Comparison of ENCODE assay signal across 8 cellular contexts in the genomic region with DNA sequence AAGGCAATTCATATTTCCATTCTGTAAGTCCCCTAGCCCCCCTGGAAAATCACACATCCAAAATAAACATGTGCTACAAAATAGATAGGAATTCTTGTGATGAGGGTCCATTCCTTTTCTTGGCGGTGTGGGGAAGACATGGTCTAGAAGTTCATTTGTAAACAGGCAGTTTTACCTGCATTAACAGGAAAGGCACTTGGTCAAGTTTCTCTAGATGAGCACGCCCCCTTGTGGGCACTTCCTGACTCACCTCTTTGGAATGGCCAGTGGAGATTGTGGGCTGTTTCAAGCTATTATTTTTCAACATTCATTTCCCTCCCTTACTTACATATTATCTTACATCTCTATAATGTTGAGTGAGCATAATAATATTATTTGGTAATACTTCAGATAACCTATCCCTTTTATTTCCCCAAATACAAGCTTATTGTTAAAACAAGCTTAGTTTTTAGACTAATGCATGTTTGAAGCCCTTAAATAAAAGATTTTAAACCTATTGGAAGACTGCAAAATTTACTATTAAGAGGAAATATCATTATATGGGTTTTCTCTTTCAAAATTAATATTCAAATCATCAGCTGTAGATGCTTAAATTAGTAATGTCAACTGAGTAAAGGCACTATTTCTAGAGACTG.
DNase-seq lines count a peak whose midpoint lies in the region; ATAC-seq and TF ChIP-seq lines count a peak whose summit lies in the region.

No MANE protein-coding gene starts in this region.

- no peaks in the 10 kb centered on the region for H3K79me2 ChIP-seq in OCI-LY7 (ENCODE audit: insufficient read depth, low read depth, low read length)

- peak; percentile 75 for DNase-seq in CD1c-positive myeloid dendritic cell (ENCODE audit: extremely low spot score)
- peak; percentile 59 for DNase-seq in HPDE6-E6E7 (ENCODE audit: extremely low spot score)
- DNase-seq in OCI-LY7 (ENCODE audit: low spot score): peak; percentile 72
- DNase-seq in activated T-cell treated with anti-CD3 and anti-CD28 coated beads, Interleukin-2, amount 50 U/mL, for 1 hour: peak; percentile 60
- peak; percentile 80 for DNase-seq in fibroblast of peridontal ligament (ENCODE audit: extremely low read depth)
- DNase-seq in thoracic aorta (ENCODE audit: low spot score): peak; percentile 15

- H3K4me1 ChIP-seq in OCI-LY7 (ENCODE audit: insufficient read depth, low read length, poor library complexity, severe bottlenecking): no peaks in the 10 kb centered on the region
- no peaks in the 10 kb centered on the region for H3K4me1 ChIP-seq in neutrophil (ENCODE audit: control insufficient read depth in 1 of 2, insufficient read depth in 1 of 2, low read depth in 1 of 2, low read length in 1 of 2)
- H3K4me1 ChIP-seq in thoracic aorta (ENCODE audit: control insufficient read depth in 1 of 2, low read depth in 2 of 2): peaks cover 6 to 11% of the 10 kb centered on the region in 2 donors

- H3K4me2 ChIP-seq in OCI-LY7 (ENCODE audit: low read length): no peak overlapping the region

- no peaks in the 10 kb centered on the region for H4K20me1 ChIP-seq in OCI-LY7 (ENCODE audit: insufficient read depth, low read length)

- H3K9me3 ChIP-seq in OCI-LY7 (ENCODE audit: low read length): no peaks in the 10 kb centered on the region
- no peaks in the 10 kb centered on the region for H3K9me3 ChIP-seq in neutrophil
- H3K9me3 ChIP-seq in thoracic aorta: no peaks in the 10 kb centered on the region

- no peaks in the 10 kb centered on the region for H3K36me3 ChIP-seq in OCI-LY7 (ENCODE audit: insufficient read depth, low read length)
- no peaks in the 10 kb centered on the region for H3K36me3 ChIP-seq in neutrophil
- no peaks in the 10 kb centered on the region for H3K36me3 ChIP-seq in thoracic aorta

- no TSS peak for BruUV-seq in OCI-LY7 (replicated peaks; lab: Mats Ljungman, UMichigan)

- no peaks in the 10 kb centered on the region for H3K27me3 ChIP-seq in neutrophil
- H3K27me3 ChIP-seq in thoracic aorta (replicated peaks; ENCODE audit: insufficient read depth): no peaks in the 10 kb centered on the region

- CTCF ChIA-PET in OCI-LY7 (lab: Charles Lee; ENCODE audit: unreplicated experiment): interaction anchor here (1.4 kb wide), 1 partner anchor 17 kb away, joined by 3 read pairs; no protein-coding TSS in a partner anchor

- no peak overlapping the region for H2AFZ ChIP-seq in OCI-LY7 (ENCODE audit: low read length)

- ATAC-seq in GM19035 (IDR thresholded peaks at IDR 0.05; ENCODE audit: unreplicated experiment) (peak; percentile 77), thoracic aorta (ENCODE audit: insufficient number of reproducible peaks, low FRiP score, low read depth) (peak; percentile 73)

- intact Hi-C loops in OCI-LY7 (cut with micrococcal nuclease; ENCODE audit: unreplicated experiment): loop anchor here (5.0 kb wide), 2 partner anchors 226 to 429 kb away; no protein-coding TSS in a partner anchor

- H3K27ac ChIP-seq in OCI-LY7 (ENCODE audit: low read depth, low read length, poor library complexity, severe bottlenecking): no peak overlapping the region
- no peak overlapping the region for H3K27ac ChIP-seq in neutrophil
- H3K27ac ChIP-seq in thoracic aorta: no peak overlapping the region

- TF ChIP-seq CTCF in OCI-LY7 (conservative IDR thresholded peaks at IDR 0.05; ENCODE audit: low read length) (peak; percentile 94), neutrophil (IDR thresholded peaks at IDR 0.05) (peak; percentile 60), thoracic aorta (IDR thresholded peaks at IDR 0.05) (peak; percentile 78)

- no peaks in the 10 kb centered on the region for H3K9me2 ChIP-seq in OCI-LY7 (ENCODE audit: insufficient read depth, low read length)

- H3K4me3 ChIP-seq in OCI-LY7 (ENCODE audit: low read depth, low read length, poor library complexity, severe bottlenecking) (no peak overlapping the region), neutrophil (ENCODE audit: low read depth in 1 of 2, low read length in 1 of 2) (no peak overlapping the region), thoracic aorta (no peak overlapping the region)

- POLR2A ChIA-PET in OCI-LY7 (lab: Charles Lee): interaction anchor here (0.7 to 1.6 kb wide), 7 partner anchors 10 to 230 kb away, joined by 3 to 6 read pairs (median 4); no protein-coding TSS in a partner anchor

Comparison
In these comparisons a context has a peak if more than half of its experiments do, and no peak if none do; other contexts are left out.
1. DNase-seq: peak in every context shown above with its lines; median percentile 80 in fibroblast of peridontal ligament; 75 in CD1c-positive myeloid dendritic cell; 72 in OCI-LY7; 60 in activated T-cell treated with anti-CD3 and anti-CD28 coated beads, Interleukin-2, amount 50 U/mL, for 1 hour; 59 in HPDE6-E6E7; 15 in thoracic aorta.